In the genomic region with DNA sequence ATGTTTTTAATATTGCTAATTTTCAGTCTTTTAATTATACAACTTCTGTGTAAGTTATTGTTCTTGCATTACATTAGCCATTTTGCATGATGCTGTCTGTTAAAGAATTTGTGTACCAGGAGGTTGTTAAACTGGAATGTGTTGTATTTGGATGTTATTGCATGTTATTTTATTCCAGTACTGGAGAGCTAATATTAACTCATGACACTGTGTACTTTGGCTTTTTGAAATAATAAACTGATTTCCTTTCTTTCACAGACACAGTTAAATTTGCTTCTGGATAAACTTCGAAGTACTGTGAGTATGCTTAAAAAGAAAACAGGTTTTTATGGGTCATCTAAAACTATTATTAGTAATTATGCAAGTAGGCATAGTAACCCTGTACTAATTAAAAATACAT, we compare ENCODE assay signal across 16 cellular contexts.
DNase-seq lines count a peak whose midpoint lies in the region; ATAC-seq, FAIRE-seq and TF ChIP-seq lines count a peak whose summit lies in the region.
"Had no signal": no experiment of that assay in that cellular context is flagged by ENCODE, and none has a peak within 500 bp of the region (broad histone marks: within the 10 kb centered on the region; RNA-seq: fewer than 3 reads in every experiment).

No MANE protein-coding gene starts in this region.

- H3K36me3 ChIP-seq in thoracic aorta = no peaks in the 10 kb centered on the region
- H3K36me3 ChIP-seq: BLaER1 had no signal

- H3K4me3 ChIP-seq in thoracic aorta = peak overlapping the region; percentile 19
- H3K4me3 ChIP-seq: BLaER1, GM23248 had no signal

- ATAC-seq in thoracic aorta (ENCODE audit: insufficient number of reproducible peaks, low FRiP score, low read depth) (no peak), GM21526 (IDR thresholded peaks at IDR 0.05; ENCODE audit: low FRiP score, unreplicated experiment) (no peak)
- ATAC-seq: HCT116 had no signal

- peaks cover 21 to 25% of the 10 kb centered on the region in 2 donors for H3K4me1 ChIP-seq in thoracic aorta (ENCODE audit: control insufficient read depth in 1 of 2, low read depth in 2 of 2)
- H3K4me1 ChIP-seq: BLaER1 had no signal

- TF ChIP-seq CTCF in VCaP (conservative IDR thresholded peaks at IDR 0.05) (no peak), thoracic aorta (IDR thresholded peaks at IDR 0.05) (no peak)

- H3K27ac ChIP-seq in VCaP (peak overlapping the region; percentile 98), thoracic aorta (no peak overlapping the region)
- H3K27ac ChIP-seq: BLaER1, GM23248 had no signal

- H3K9me3 ChIP-seq in thoracic aorta = no peaks in the 10 kb centered on the region
- H3K9me3 ChIP-seq: BLaER1 had no signal

- DNase-seq in EH (ENCODE audit: low read depth) = peak; percentile 15
- no peak for DNase-seq in frontal cortex (ENCODE audit: low spot score in 2 of 2)
- no peak for DNase-seq in thoracic aorta (ENCODE audit: low spot score)
- DNase-seq in stimulated activated CD4-positive, alpha-beta T cell treated with anti-CD3 and anti-CD28 coated beads, Interleukin-2, amount 100 ng/mL, for 48 hours = no peak
- DNase-seq in RKO (ENCODE audit: low spot score) = no peak
- no peak for DNase-seq in effector CD4-positive, alpha-beta T cell
- DNase-seq: 8988T; AML-193; CD4-positive, CD25-positive, alpha-beta regulatory T cell; GM23248 had no signal

- peak; percentile 51 for FAIRE-seq in frontal cortex (lab: Jason Lieb, UNC)
- FAIRE-seq: GM12891, H54 had no signal

- no peaks in the 10 kb centered on the region for H3K27me3 ChIP-seq in thoracic aorta (replicated peaks; ENCODE audit: insufficient read depth)
- H3K27me3 ChIP-seq: BLaER1 had no signal
